ENCODE assay signal across 8 cellular contexts in genomic region chr2:225464346-225465025, GRCh38.
DNase-seq lines count a peak whose midpoint lies in the region; ATAC-seq and TF ChIP-seq lines count a peak whose summit lies in the region.

No MANE protein-coding gene starts in this region.

- no peak overlapping the region for H3K27ac ChIP-seq in CD8-positive, alpha-beta memory T cell (ENCODE audit: low read depth, low read length)
- no peak overlapping the region for H3K27ac ChIP-seq in duodenal mucosa (ENCODE audit: low read depth, low read length)
- no peak overlapping the region for H3K27ac ChIP-seq in upper lobe of left lung
- H3K27ac ChIP-seq in gastroesophageal sphincter, result no peak overlapping the region

- no peaks in the 10 kb centered on the region for H3K36me3 ChIP-seq in CD8-positive, alpha-beta memory T cell (ENCODE audit: insufficient read depth, low read length)
- H3K36me3 ChIP-seq in duodenal mucosa (ENCODE audit: control insufficient read depth in 1 of 2, insufficient read depth in 2 of 2, low read length in 2 of 2) (no peaks in the 10 kb centered on the region), upper lobe of left lung (no peaks in the 10 kb centered on the region), gastroesophageal sphincter (no peaks in the 10 kb centered on the region)

- peak in 2 of 5 donors; percentile 25 to 30 for DNase-seq in CD8-positive, alpha-beta memory T cell
- DNase-seq in upper lobe of left lung (no peak), C1 segment of cervical spinal cord (lab: John Stamatoyannopoulos, UW) (no peak)

- H3K36me3 Mint-ChIP-seq in CD8-positive, alpha-beta memory T cell, result peaks cover 0 to 8% (median 2%) of the 10 kb centered on the region in 3 donors

- ATAC-seq in GM19468 (IDR thresholded peaks at IDR 0.05; ENCODE audit: extremely low read depth, unreplicated experiment) (peak; percentile 71), HG03558 (IDR thresholded peaks at IDR 0.05; ENCODE audit: extremely low read depth, unreplicated experiment) (peak; percentile 80), HG02840 (IDR thresholded peaks at IDR 0.05; ENCODE audit: low FRiP score, unreplicated experiment) (no peak), upper lobe of left lung (ENCODE audit: low FRiP score in 2 of 2) (no peak), gastroesophageal sphincter (no peak)

- peak overlapping the region; percentile 59 for H3K4me3 ChIP-seq in CD8-positive, alpha-beta memory T cell (ENCODE audit: low read length)
- H3K4me3 ChIP-seq in duodenal mucosa (ENCODE audit: low read depth in 1 of 2, low read length in 2 of 2) (peak overlapping the region; percentile 44 to 45), upper lobe of left lung (peak overlapping the region in 2 of 4 donors; percentile 4 to 12), gastroesophageal sphincter (peak overlapping the region in 1 of 2 donors; percentile 6)

- H3K4me1 Mint-ChIP-seq in CD8-positive, alpha-beta memory T cell, result peaks cover 16 to 23% (median 21%) of the 10 kb centered on the region in 3 donors

- CTCF ChIA-PET in CD8-positive, alpha-beta memory T cell (lab: Charles Lee), result no interaction called here

- peak overlapping the region; percentile 76 to 93 (median 85) for H3K4me3 Mint-ChIP-seq in CD8-positive, alpha-beta memory T cell

- H3K27ac Mint-ChIP-seq in CD8-positive, alpha-beta memory T cell, result peak overlapping the region; percentile 17 to 92 (median 84)

- no peak for TF ChIP-seq POLR2A in upper lobe of left lung (IDR thresholded peaks at IDR 0.05)
- TF ChIP-seq POLR2A in gastroesophageal sphincter (IDR thresholded peaks at IDR 0.05), result no peak

- no peaks in the 10 kb centered on the region for H3K27me3 ChIP-seq in CD8-positive, alpha-beta memory T cell (ENCODE audit: insufficient read depth, low read length, poor library complexity, severe bottlenecking)
- no peaks in the 10 kb centered on the region for H3K27me3 ChIP-seq in duodenal mucosa (ENCODE audit: control insufficient read depth in 1 of 2, insufficient read depth in 2 of 2, low read length in 2 of 2)
- no peaks in the 10 kb centered on the region for H3K27me3 ChIP-seq in upper lobe of left lung
- H3K27me3 ChIP-seq in gastroesophageal sphincter, result no peaks in the 10 kb centered on the region

- TF ChIP-seq CTCF in upper lobe of left lung (IDR thresholded peaks at IDR 0.05) (no peak), gastroesophageal sphincter (IDR thresholded peaks at IDR 0.05) (no peak)

- H3K9me3 Mint-ChIP-seq in CD8-positive, alpha-beta memory T cell, result peaks cover 0 to 2% (median 0%) of the 10 kb centered on the region in 5 donors

- peak overlapping the region in 1 of 2 donors; percentile 36 for H3K9ac ChIP-seq in duodenal mucosa (ENCODE audit: low read depth in 1 of 2, low read length in 2 of 2)

- peaks cover 11% of the 10 kb centered on the region for H3K4me1 ChIP-seq in CD8-positive, alpha-beta memory T cell (ENCODE audit: insufficient read depth, low read length)
- peaks cover 8 to 26% of the 10 kb centered on the region in 2 donors for H3K4me1 ChIP-seq in duodenal mucosa (ENCODE audit: control insufficient read depth in 1 of 2, insufficient read depth in 2 of 2, low read length in 2 of 2)
- H3K4me1 ChIP-seq in upper lobe of left lung, result no peaks in the 10 kb centered on the region
- H3K4me1 ChIP-seq in gastroesophageal sphincter, result no peaks in the 10 kb centered on the region

- H3K27me3 Mint-ChIP-seq in CD8-positive, alpha-beta memory T cell, result peaks cover 1 to 9% of the 10 kb centered on the region in 2 donors

- POLR2A ChIA-PET in CD8-positive, alpha-beta memory T cell (lab: Charles Lee), result no interaction called here

- H3K9me3 ChIP-seq in CD8-positive, alpha-beta memory T cell (ENCODE audit: low read length), result no peaks in the 10 kb centered on the region
- H3K9me3 ChIP-seq in duodenal mucosa (ENCODE audit: control insufficient read depth in 1 of 2, low read length in 2 of 2), result no peaks in the 10 kb centered on the region
- no peaks in the 10 kb centered on the region for H3K9me3 ChIP-seq in upper lobe of left lung
- H3K9me3 ChIP-seq in gastroesophageal sphincter, result no peaks in the 10 kb centered on the region

- 72 to 73% methylated on average over 10 of the region's 10 CpGs for whole genome bisulfite sequencing in upper lobe of left lung, 2 donors
- 73 to 75% methylated on average over 4 to 9 of the region's 10 CpGs for WGBS in gastroesophageal sphincter (ENCODE audit: low coverage in 1 of 2), 2 donors

- no peak for TF ChIP-seq EP300 in upper lobe of left lung (IDR thresholded peaks at IDR 0.05)
- no peak for TF ChIP-seq EP300 in gastroesophageal sphincter (IDR thresholded peaks at IDR 0.05)

Comparison
In these comparisons a context has a peak if more than half of its experiments do, and no peak if none do; other contexts are left out.
1. ATAC-seq: peak in GM19468 (single experiment) and HG03558 (single experiment); none in HG02840 (single experiment), upper lobe of left lung (0 of 2) and gastroesophageal sphincter (single experiment).